ENCODE assay signal across 14 cellular contexts in the genomic region with DNA sequence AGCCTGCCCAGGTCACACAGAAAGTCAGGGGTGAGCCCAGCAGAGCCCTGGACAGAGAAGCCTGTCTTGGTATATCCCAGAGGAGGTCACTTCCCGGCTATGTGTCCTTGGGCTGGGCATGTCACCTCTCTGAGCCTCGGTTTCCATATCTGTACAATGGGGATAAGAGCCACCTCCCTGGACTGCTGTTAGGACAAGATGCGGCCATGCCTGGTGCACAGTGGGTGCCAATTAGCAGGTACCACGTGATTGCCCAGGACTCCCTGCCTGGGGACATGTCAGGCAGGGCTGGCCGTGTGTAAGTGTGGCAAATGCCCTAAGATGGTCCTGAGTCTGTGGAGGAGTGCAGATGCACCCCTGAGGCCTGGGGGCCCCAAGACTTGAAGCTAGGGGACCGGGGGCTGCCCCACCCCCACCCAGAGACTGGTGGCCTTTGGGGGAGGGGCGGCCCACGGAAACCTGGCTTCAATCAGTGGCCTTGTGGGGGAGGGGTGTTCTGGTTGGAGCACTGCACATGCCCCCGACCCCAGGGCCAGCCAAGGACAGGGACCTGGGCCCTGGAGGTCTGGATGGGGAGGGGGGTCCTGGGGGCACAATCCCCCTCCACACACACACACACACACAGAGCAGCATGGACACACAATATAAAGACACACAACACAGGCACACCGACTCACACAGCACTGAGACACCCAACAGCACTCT. TPM values are rescaled to one million over a fixed set of nuclear protein-coding genes. Genes with fewer than 3 reads are reported as not detected.
DNase-seq lines count a peak whose midpoint lies in the region; ATAC-seq and TF ChIP-seq lines count a peak whose summit lies in the region.
"Had no signal": no experiment of that assay in that cellular context is flagged by ENCODE, and none has a peak within 500 bp of the region (broad histone marks: within the 10 kb centered on the region; RNA-seq: fewer than 3 reads in every experiment).

No MANE protein-coding gene starts in this region.

- no peaks in the 10 kb centered on the region for H4K20me1 ChIP-seq in BLaER1
- no peaks in the 10 kb centered on the region for H4K20me1 ChIP-seq in MM.1S (ENCODE audit: insufficient read depth, low read length)

- H3K4me3 ChIP-seq in BLaER1 (no peak overlapping the region), skeletal muscle cell (ENCODE audit: low read depth, low read length) (peak overlapping the region; percentile 60), MM.1S (ENCODE audit: low read length) (no peak overlapping the region)

- peaks cover 4% of the 10 kb centered on the region for H3K27me3 Mint-ChIP-seq in activated T-helper 1 cell treated with anti-CD3 and anti-CD28 coated beads, Interleukin-12 subunit alpha, Interleukin-12 subunit beta, Interleukin-2, Interleukin-4 antibody, amounts not matched to agents 30 ng/mL and 10 ng/mL and 1 ng/mL, durations not matched to agents 14 hours and 24 hours and 36 hours (ENCODE audit: insufficient read depth)
- H3K27me3 Mint-ChIP-seq: activated naive CD8-positive, alpha-beta T cell treated with anti-CD3 and anti-CD28 coated beads, Interleukin-2, amount 50 U/mL, for 24 hours; effector memory CD8-positive, alpha-beta T cell had no signal

- no peaks in the 10 kb centered on the region for H3K79me2 ChIP-seq in MM.1S (ENCODE audit: low read length)

- no peaks in the 10 kb centered on the region for H3K9me3 ChIP-seq in BLaER1
- no peaks in the 10 kb centered on the region for H3K9me3 ChIP-seq in MM.1S (replicated peaks; ENCODE audit: insufficient read depth, low read length)

- no peak overlapping the region for H3K4me3 Mint-ChIP-seq in activated T-helper 1 cell treated with anti-CD3 and anti-CD28 coated beads, Interleukin-12 subunit alpha, Interleukin-12 subunit beta, Interleukin-2, Interleukin-4 antibody, amounts not matched to agents 30 ng/mL and 10 ng/mL and 1 ng/mL, durations not matched to agents 14 hours and 24 hours and 36 hours
- H3K4me3 Mint-ChIP-seq: activated naive CD8-positive, alpha-beta T cell treated with anti-CD3 and anti-CD28 coated beads, Interleukin-2, amount 50 U/mL, for 24 hours; effector memory CD8-positive, alpha-beta T cell had no signal

- H3K4me1 Mint-ChIP-seq in activated T-helper 1 cell treated with anti-CD3 and anti-CD28 coated beads, Interleukin-12 subunit alpha, Interleukin-12 subunit beta, Interleukin-2, Interleukin-4 antibody, amounts not matched to agents 30 ng/mL and 10 ng/mL and 1 ng/mL, durations not matched to agents 14 hours and 24 hours and 36 hours (ENCODE audit: low read depth): no peaks in the 10 kb centered on the region
- H3K4me1 Mint-ChIP-seq: activated naive CD8-positive, alpha-beta T cell treated with anti-CD3 and anti-CD28 coated beads, Interleukin-2, amount 50 U/mL, for 24 hours had no signal

- H3K36me3 ChIP-seq in BLaER1: no peaks in the 10 kb centered on the region
- H3K36me3 ChIP-seq in MM.1S (replicated peaks; ENCODE audit: insufficient read depth, low read length): no peaks in the 10 kb centered on the region

- H3K9ac ChIP-seq in BLaER1: no peak overlapping the region
- no peak overlapping the region for H3K9ac ChIP-seq in MM.1S (ENCODE audit: low read length)

- H3K27ac Mint-ChIP-seq in activated T-helper 1 cell treated with anti-CD3 and anti-CD28 coated beads, Interleukin-12 subunit alpha, Interleukin-12 subunit beta, Interleukin-2, Interleukin-4 antibody, amounts not matched to agents 30 ng/mL and 10 ng/mL and 1 ng/mL, durations not matched to agents 14 hours and 24 hours and 36 hours: no peak overlapping the region
- H3K27ac Mint-ChIP-seq: activated naive CD8-positive, alpha-beta T cell treated with anti-CD3 and anti-CD28 coated beads, Interleukin-2, amount 50 U/mL, for 24 hours; effector memory CD8-positive, alpha-beta T cell had no signal

- H3K9me2 ChIP-seq in MM.1S (replicated peaks; ENCODE audit: insufficient read depth, low read length): no peaks in the 10 kb centered on the region

- H3K27me3 ChIP-seq in BLaER1: no peaks in the 10 kb centered on the region
- no peaks in the 10 kb centered on the region for H3K27me3 ChIP-seq in MM.1S (replicated peaks; ENCODE audit: insufficient read depth, low read length)

- no peaks in the 10 kb centered on the region for H3K9me3 Mint-ChIP-seq in activated T-helper 1 cell treated with anti-CD3 and anti-CD28 coated beads, Interleukin-12 subunit alpha, Interleukin-12 subunit beta, Interleukin-2, Interleukin-4 antibody, amounts not matched to agents 30 ng/mL and 10 ng/mL and 1 ng/mL, durations not matched to agents 14 hours and 24 hours and 36 hours
- H3K9me3 Mint-ChIP-seq: activated naive CD8-positive, alpha-beta T cell treated with anti-CD3 and anti-CD28 coated beads, Interleukin-2, amount 50 U/mL, for 24 hours; effector memory CD8-positive, alpha-beta T cell had no signal

- intact Hi-C loops in activated T-helper 1 cell treated with anti-CD3 and anti-CD28 coated beads, Interleukin-12 subunit alpha, Interleukin-12 subunit beta, Interleukin-2, Interleukin-4 antibody, amounts not matched to agents 30 ng/mL and 10 ng/mL and 1 ng/mL, durations not matched to agents 14 hours and 24 hours and 36 hours (cut with micrococcal nuclease): no loop called here

- no peaks in the 10 kb centered on the region for H3K36me3 Mint-ChIP-seq in activated T-helper 1 cell treated with anti-CD3 and anti-CD28 coated beads, Interleukin-12 subunit alpha, Interleukin-12 subunit beta, Interleukin-2, Interleukin-4 antibody, amounts not matched to agents 30 ng/mL and 10 ng/mL and 1 ng/mL, durations not matched to agents 14 hours and 24 hours and 36 hours (ENCODE audit: low read depth)

- TF ChIP-seq CTCF in MM.1S (IDR thresholded peaks at IDR 0.05; ENCODE audit: low read length) (no peak), GM20000 (IDR thresholded peaks at IDR 0.05; ENCODE audit: extremely low read depth, missing control alignments) (no peak)

- ATAC-seq in GM21526 (IDR thresholded peaks at IDR 0.05; ENCODE audit: low FRiP score, unreplicated experiment): no peak
- ATAC-seq: activated naive CD8-positive, alpha-beta T cell treated with anti-CD3 and anti-CD28 coated beads, Interleukin-2, amount 50 U/mL, for 24 hours; effector memory CD8-positive, alpha-beta T cell had no signal

- H3K27ac ChIP-seq in BLaER1 (peak overlapping the region; percentile 41; the same call in 1 of the 2 replicates), MM.1S (ENCODE audit: low read length) (no peak overlapping the region)

- H3K4me1 ChIP-seq in BLaER1 (peaks cover 35% of the 10 kb centered on the region), MM.1S (ENCODE audit: low read length) (no peaks in the 10 kb centered on the region)

- H3K4me2 ChIP-seq in BLaER1: peak overlapping the region; percentile 62
- H3K4me2 ChIP-seq in MM.1S (ENCODE audit: low read depth, low read length): no peak overlapping the region

- no peak overlapping the region for H2AFZ ChIP-seq in MM.1S (ENCODE audit: low read length)

- peak; percentile 60 for DNase-seq in RPMI7951 (ENCODE audit: low read depth)
- DNase-seq in fibroblast of gingiva (ENCODE audit: low read depth): peak; percentile 14
- DNase-seq in skeletal muscle cell (ENCODE audit: low read depth): no peak
- no peak for DNase-seq in MM.1S
- no peak for DNase-seq in GM20000 (ENCODE audit: low spot score)
- DNase-seq in activated T-helper 1 cell treated with anti-CD3 and anti-CD28 coated beads, Interleukin-12 subunit alpha, Interleukin-12 subunit beta, Interleukin-2, Interleukin-4 antibody, amounts not matched to agents 30 ng/mL and 10 ng/mL and 1 ng/mL, durations not matched to agents 14 hours and 24 hours and 36 hours (ENCODE audit: low spot score): no peak
- DNase-seq: activated naive CD8-positive, alpha-beta T cell treated with anti-CD3 and anti-CD28 coated beads, Interleukin-2, amount 50 U/mL, for 24 hours; COR-L47; effector memory CD8-positive, alpha-beta T cell; KBM-7; midbrain had no signal

- no peaks in the 10 kb centered on the region for H3F3A ChIP-seq in MM.1S (ENCODE audit: insufficient read depth, low read length)

RNA-seq across cellular contexts. Expression of gene TMEM119, which starts 0.9 kb away (rescaled TPM):
- total RNA-seq in RPMI7951 (2014; rRNA removed; shearing (Covaris generic)): 173 and 232 TPM in 2 replicates
- total RNA-seq in activated T-helper 1 cell treated with anti-CD3 and anti-CD28 coated beads, Interleukin-12 subunit alpha, Interleukin-12 subunit beta, Interleukin-2, Interleukin-4 antibody, amounts not matched to agents 30 ng/mL and 10 ng/mL and 1 ng/mL, durations not matched to agents 14 hours and 24 hours and 36 hours: 0.12 TPM in 1 of 2 replicates, not detected in the other
- total RNA-seq: activated CD8-positive, alpha-beta memory T cell treated with anti-CD3 and anti-CD28 coated beads for 36 hours had no signal

RNA-seq across cellular contexts. Expression of gene ISCU, which starts 34.6 kb away (rescaled TPM):
- total RNA-seq in RPMI7951 (2014; rRNA removed; shearing (Covaris generic)): 120 and 127 TPM in 2 replicates
- total RNA-seq in activated T-helper 1 cell treated with anti-CD3 and anti-CD28 coated beads, Interleukin-12 subunit alpha, Interleukin-12 subunit beta, Interleukin-2, Interleukin-4 antibody, amounts not matched to agents 30 ng/mL and 10 ng/mL and 1 ng/mL, durations not matched to agents 14 hours and 24 hours and 36 hours: 73.8 and 74.9 TPM in 2 replicates

RNA-seq across cellular contexts. Expression of gene SART3, which starts 36.0 kb away (rescaled TPM):
- total RNA-seq in RPMI7951 (2014; rRNA removed; shearing (Covaris generic)): 32.5 and 37.6 TPM in 2 replicates
- 83.3 and 96.4 TPM in 2 replicates for total RNA-seq in activated T-helper 1 cell treated with anti-CD3 and anti-CD28 coated beads, Interleukin-12 subunit alpha, Interleukin-12 subunit beta, Interleukin-2, Interleukin-4 antibody, amounts not matched to agents 30 ng/mL and 10 ng/mL and 1 ng/mL, durations not matched to agents 14 hours and 24 hours and 36 hours

RNA-seq across cellular contexts. Expression of gene SELPLG, which starts 36.7 kb away (rescaled TPM):
- total RNA-seq in RPMI7951 (2014; rRNA removed; shearing (Covaris generic)): 0.88 and 1.7 TPM in 2 replicates
- 51.9 and 53.5 TPM in 2 replicates for total RNA-seq in activated T-helper 1 cell treated with anti-CD3 and anti-CD28 coated beads, Interleukin-12 subunit alpha, Interleukin-12 subunit beta, Interleukin-2, Interleukin-4 antibody, amounts not matched to agents 30 ng/mL and 10 ng/mL and 1 ng/mL, durations not matched to agents 14 hours and 24 hours and 36 hours

Comparison
In these comparisons a context has a peak if more than half of its experiments do, and no peak if none do; other contexts are left out.
1. DNase-seq: peak in RPMI7951 (single experiment) and fibroblast of gingiva (single experiment); none in skeletal muscle cell (single experiment), MM.1S (single experiment), GM20000 (single experiment) and activated T-helper 1 cell treated with anti-CD3 and anti-CD28 coated beads, Interleukin-12 subunit alpha, Interleukin-12 subunit beta, Interleukin-2, Interleukin-4 antibody, amounts not matched to agents 30 ng/mL and 10 ng/mL and 1 ng/mL, durations not matched to agents 14 hours and 24 hours and 36 hours (single experiment).
2. RNA of gene TMEM119, which starts 0.9 kb away (total RNA-seq): 173 to 232 TPM in RPMI7951; 0.12 TPM in activated T-helper 1 cell treated with anti-CD3 and anti-CD28 coated beads, Interleukin-12 subunit alpha, Interleukin-12 subunit beta, Interleukin-2, Interleukin-4 antibody, amounts not matched to agents 30 ng/mL and 10 ng/mL and 1 ng/mL, durations not matched to agents 14 hours and 24 hours and 36 hours; every median in the first group is over 100 times any median in the second.